In the genomic region with DNA sequence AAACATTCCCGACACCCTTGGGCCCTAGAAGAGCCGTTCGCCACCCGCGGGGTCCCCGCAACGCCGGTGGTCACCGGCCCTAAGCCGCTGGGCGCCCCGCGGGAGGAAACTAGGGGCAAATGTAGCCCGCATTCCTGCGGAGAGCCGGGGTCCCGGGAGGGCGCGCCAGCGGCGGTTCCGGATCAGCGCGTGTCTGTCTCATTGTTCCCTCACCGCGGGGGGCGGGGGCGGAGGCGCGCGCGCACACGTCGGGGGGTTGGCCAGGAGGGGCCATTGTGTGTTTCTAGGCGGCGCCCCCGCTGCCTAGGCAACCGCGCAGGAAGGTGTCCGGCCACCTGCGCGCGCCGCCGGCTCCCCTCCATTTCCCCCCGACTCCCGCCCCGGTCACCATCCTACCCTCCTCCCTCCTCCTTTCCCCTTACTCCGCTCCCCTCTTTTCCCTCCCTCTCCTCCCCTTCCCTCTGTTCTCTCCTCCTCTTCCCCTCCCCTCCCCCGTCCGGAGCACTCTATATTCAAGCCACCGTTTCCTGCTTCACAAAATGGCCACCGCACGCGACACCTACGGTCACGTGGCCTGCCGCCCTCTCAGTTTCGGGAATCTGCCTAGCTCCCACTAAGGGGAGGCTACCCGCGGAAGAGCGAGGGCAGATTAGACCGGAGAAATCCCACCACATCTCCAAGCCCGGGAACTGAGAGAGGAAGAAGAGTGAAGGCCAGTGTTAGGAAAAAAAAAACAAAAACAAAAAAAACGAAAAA, we compare ENCODE assay signal across 8 cellular contexts. TPM values are rescaled to one million over a fixed set of nuclear protein-coding genes. Genes with fewer than 3 reads are reported as not detected.
DNase-seq lines count a peak whose midpoint lies in the region; ATAC-seq and TF ChIP-seq lines count a peak whose summit lies in the region.

No MANE protein-coding gene starts in this region.

- H3K9ac ChIP-seq in fibroblast of lung (ENCODE audit: insufficient read depth, low read length), result peak overlapping the region; percentile 99

- H3K4me3 Mint-ChIP-seq in naive thymus-derived CD8-positive, alpha-beta T cell, result peak overlapping the region; percentile 90 to 99 (median 97)
- H3K4me3 Mint-ChIP-seq in stimulated activated naive B cell treated with anti-CD40 and anti-IgM and Interleukin-4, amounts not matched to agents 10 μg/mL and 1 μg/mL and 100 μg/mL, for 72 hours, result peak overlapping the region; percentile 96 to 99

- peaks cover 19% of the 10 kb centered on the region for H3K36me3 ChIP-seq in KOPT-K1 (ENCODE audit: insufficient read depth, low read length)
- H3K36me3 ChIP-seq in fibroblast of lung (ENCODE audit: control insufficient read depth, insufficient read depth, low read length), result no peaks in the 10 kb centered on the region

- H3K9me3 ChIP-seq in KOPT-K1 (ENCODE audit: insufficient read depth, low read length, poor library complexity, severe bottlenecking) (no peaks in the 10 kb centered on the region), fibroblast of lung (ENCODE audit: control insufficient read depth, insufficient read depth, low read depth, low read length) (no peaks in the 10 kb centered on the region)

- H3K4me3 ChIP-seq in fibroblast of lung (replicated peaks in 1 of 4; ENCODE audit: control extremely low read depth in 1 of 4, insufficient read depth in 1 of 4, low read depth in 3 of 4, low read length in 4 of 4), result peak overlapping the region; percentile 89 to 98 (median 96)

- peak overlapping the region; percentile 90 for H2AFZ ChIP-seq in fibroblast of lung (ENCODE audit: low read length)

- H3K4me1 ChIP-seq in fibroblast of lung (ENCODE audit: control insufficient read depth, extremely low read depth, insufficient read depth, low read length), result no peaks in the 10 kb centered on the region

- DNase-seq in DMS153 (lab: John Stamatoyannopoulos, UW) (peak; percentile 77), RKO (ENCODE audit: low spot score) (peak; percentile 92), fibroblast of lung (ENCODE audit: low read depth in 2 of 2) (peak; percentile 85 to 88)
- DNase-seq in activated T-helper 1 cell treated with anti-CD3 and anti-CD28 coated beads, Interleukin-2, amount 50 U/mL, for 16 hours (ENCODE audit: low read depth in 1 of 2, low spot score in 1 of 2), result peak; percentile 57 to 88
- DNase-seq in naive thymus-derived CD8-positive, alpha-beta T cell, result peak; percentile 76 to 94 (median 86)
- DNase-seq in stimulated activated naive B cell treated with anti-CD40 and anti-IgM and Interleukin-4, amounts not matched to agents 10 μg/mL and 1 μg/mL and 100 μg/mL, for 72 hours, result peak; percentile 80

- ATAC-seq in GM21737 (IDR thresholded peaks at IDR 0.05; ENCODE audit: unreplicated experiment), result peak; percentile 35
- ATAC-seq in naive thymus-derived CD8-positive, alpha-beta T cell, result peak; percentile 52 to 62
- ATAC-seq in stimulated activated naive B cell treated with anti-CD40 and anti-IgM and Interleukin-4, amounts not matched to agents 10 μg/mL and 1 μg/mL and 100 μg/mL, for 72 hours (replicated peaks), result peak; percentile 60 to 69

- peak overlapping the region; percentile 98 for H3K27ac ChIP-seq in KOPT-K1 (ENCODE audit: low read depth, low read length, poor library complexity, severe bottlenecking)
- peak overlapping the region; percentile 100 for H3K27ac ChIP-seq in fibroblast of lung (ENCODE audit: insufficient read depth, low read length)

- no peak for TF ChIP-seq CTCF in fibroblast of lung (conservative IDR thresholded peaks at IDR 0.05 in 1 of 2, IDR thresholded peaks at IDR 0.05 in 1 of 2; ENCODE audit: low read depth in 1 of 2, low read length in 2 of 2)

- peaks cover 0 to 8% (median 0%) of the 10 kb centered on the region in 9 donors for H3K9me3 Mint-ChIP-seq in naive thymus-derived CD8-positive, alpha-beta T cell
- H3K9me3 Mint-ChIP-seq in stimulated activated naive B cell treated with anti-CD40 and anti-IgM and Interleukin-4, amounts not matched to agents 10 μg/mL and 1 μg/mL and 100 μg/mL, for 72 hours, result no peaks in the 10 kb centered on the region

- POLR2A ChIA-PET in naive thymus-derived CD8-positive, alpha-beta T cell (lab: Charles Lee), result interaction anchor here (0.7 to 1.6 kb wide), 8 partner anchors 50 to 1157 kb away, joined by 3 to 19 read pairs (median 4); partner anchors contain the start of genes ATP6AP2, MED14 and USP9X

- H3K4me2 ChIP-seq in fibroblast of lung (ENCODE audit: extremely low read depth, insufficient read depth, low read length), result peak overlapping the region; percentile 97

- H3K27me3 ChIP-seq in fibroblast of lung (ENCODE audit: control insufficient read depth, insufficient read depth, low read length), result no peaks in the 10 kb centered on the region

- H3K27me3 Mint-ChIP-seq in naive thymus-derived CD8-positive, alpha-beta T cell, result peaks cover 0 to 5% (median 0%) of the 10 kb centered on the region in 5 donors
- H3K27me3 Mint-ChIP-seq in stimulated activated naive B cell treated with anti-CD40 and anti-IgM and Interleukin-4, amounts not matched to agents 10 μg/mL and 1 μg/mL and 100 μg/mL, for 72 hours, result peaks cover 0 to 6% of the 10 kb centered on the region in 2 donors

- peaks cover 0 to 23% (median 7%) of the 10 kb centered on the region in 3 donors for H3K36me3 Mint-ChIP-seq in naive thymus-derived CD8-positive, alpha-beta T cell
- peaks cover 24 to 45% of the 10 kb centered on the region in 2 donors for H3K36me3 Mint-ChIP-seq in stimulated activated naive B cell treated with anti-CD40 and anti-IgM and Interleukin-4, amounts not matched to agents 10 μg/mL and 1 μg/mL and 100 μg/mL, for 72 hours

- H3K4me1 Mint-ChIP-seq in naive thymus-derived CD8-positive, alpha-beta T cell, result peaks cover 3 to 42% (median 22%) of the 10 kb centered on the region in 4 donors
- peaks cover 6 to 31% of the 10 kb centered on the region in 2 donors for H3K4me1 Mint-ChIP-seq in stimulated activated naive B cell treated with anti-CD40 and anti-IgM and Interleukin-4, amounts not matched to agents 10 μg/mL and 1 μg/mL and 100 μg/mL, for 72 hours

- H4K20me1 ChIP-seq in fibroblast of lung (ENCODE audit: control insufficient read depth, extremely low read depth, insufficient read depth, low read length), result peaks cover 11% of the 10 kb centered on the region

- peaks cover 41% of the 10 kb centered on the region for H3K79me2 ChIP-seq in fibroblast of lung (ENCODE audit: control insufficient read depth, insufficient read depth, low read length)

- H3K27ac Mint-ChIP-seq in naive thymus-derived CD8-positive, alpha-beta T cell, result peak overlapping the region; percentile 97 to 100 (median 100)
- H3K27ac Mint-ChIP-seq in stimulated activated naive B cell treated with anti-CD40 and anti-IgM and Interleukin-4, amounts not matched to agents 10 μg/mL and 1 μg/mL and 100 μg/mL, for 72 hours, result peak overlapping the region; percentile 100

RNA-seq across cellular contexts. Expression of gene DDX3X, which starts 0.8 kb away (rescaled TPM):
- 177 and 216 TPM in 2 replicates for total RNA-seq in fibroblast of lung
- 97.6 and 125 TPM in 2 replicates for polyA plus RNA-seq in fibroblast of lung
- polyA plus RNA-seq in fibroblast of lung (2012), result 129 and 149 TPM in 2 replicates
- polyA minus RNA-seq in fibroblast of lung (ENCODE audit: low replicate concordance), result 25.7 and 42.6 TPM in 2 replicates
- 100 to 1,000 TPM; 340 to 373 TPM for total RNA-seq in naive thymus-derived CD8-positive, alpha-beta T cell
- 100 to 1,000 TPM; 181 to 272 (median 215) TPM for polyA plus RNA-seq in naive thymus-derived CD8-positive, alpha-beta T cell

Comparison
In these comparisons a context has a peak if more than half of its experiments do, and no peak if none do; other contexts are left out.
1. Peak in every context shown above with its lines: DNase-seq, ATAC-seq, H3K4me3 ChIP-seq and H3K27ac ChIP-seq.